ENCODE assay signal across 15 cellular contexts in the genomic region with DNA sequence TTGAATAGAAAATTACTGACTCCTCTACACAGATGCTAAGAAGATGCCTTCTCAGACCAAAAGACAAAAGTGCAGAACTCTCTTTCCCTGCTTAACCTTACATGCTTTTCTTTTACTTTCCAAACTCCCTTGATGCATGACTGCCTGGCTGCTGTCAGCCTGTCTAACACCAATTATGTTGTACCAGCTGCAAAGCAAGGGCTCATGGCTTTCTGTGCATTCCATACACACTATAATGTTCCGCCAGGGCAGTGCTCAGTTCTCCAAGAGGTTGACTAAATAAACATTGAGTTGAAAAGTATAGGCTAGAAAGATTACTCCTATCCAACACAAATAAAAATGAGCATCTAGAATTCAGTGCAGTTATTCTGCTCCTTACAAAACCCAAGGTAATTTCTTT.
"Had no signal": no experiment of that assay in that cellular context is flagged by ENCODE, and none has a peak within 500 bp of the region (broad histone marks: within the 10 kb centered on the region; RNA-seq: fewer than 3 reads in every experiment).

No MANE protein-coding gene starts in this region.

- H3K4me3 ChIP-seq: ascending aorta, left lung, right atrium auricular region, skin epidermis, tibial artery, uterus had no signal

- H3K27me3 ChIP-seq: ascending aorta, left lung, right atrium auricular region, tibial artery, uterus had no signal

- H3K9ac ChIP-seq: parathyroid adenoma had no signal

- H3K27me3 Mint-ChIP-seq: activated CD8-positive, alpha-beta T cell treated with anti-CD3 and anti-CD28 coated beads for 36 hours; dendritic cell treated with granulocyte-macrophage colony-stimulating factor and Interleukin-4, amounts not matched to agents 40 ng/mL and 50 ng/mL, for 4 days had no signal

- H3K4me1 ChIP-seq: ascending aorta, left lung, parathyroid adenoma, right atrium auricular region, uterus had no signal

- DNase-seq: activated CD4-positive, alpha-beta T cell treated with anti-CD3 and anti-CD28 coated beads for 4 hours; activated CD8-positive, alpha-beta memory T cell treated with anti-CD3 and anti-CD28 coated beads, Interleukin-2, amount 50 U/mL, for 4 hours; activated CD8-positive, alpha-beta T cell treated with anti-CD3 and anti-CD28 coated beads for 36 hours; central memory CD4-positive, alpha-beta T cell; hypothalamus; left lung; stimulated activated CD4-positive, alpha-beta T cell treated with anti-CD3 and anti-CD28 coated beads, Interleukin-4, amount 100 ng/mL, for 4 hours; tibial artery; uterus had no signal

- H3K27ac ChIP-seq: ascending aorta, left lung, parathyroid adenoma, right atrium auricular region, skin epidermis, tibial artery, uterus had no signal

- H2AFZ ChIP-seq: parathyroid adenoma had no signal

- H3K9me3 ChIP-seq: ascending aorta, right atrium auricular region, tibial artery, uterus had no signal

- H3K27ac Mint-ChIP-seq: activated CD8-positive, alpha-beta T cell treated with anti-CD3 and anti-CD28 coated beads for 36 hours; dendritic cell treated with granulocyte-macrophage colony-stimulating factor and Interleukin-4, amounts not matched to agents 40 ng/mL and 50 ng/mL, for 4 days had no signal

- H3K4me3 Mint-ChIP-seq: activated CD8-positive, alpha-beta T cell treated with anti-CD3 and anti-CD28 coated beads for 36 hours; dendritic cell treated with granulocyte-macrophage colony-stimulating factor and Interleukin-4, amounts not matched to agents 40 ng/mL and 50 ng/mL, for 4 days; nephron had no signal

- H3K36me3 ChIP-seq: ascending aorta, left lung, right atrium auricular region, tibial artery, uterus had no signal
